1 cellular context compared by ENCODE assay signal in the genomic region with DNA sequence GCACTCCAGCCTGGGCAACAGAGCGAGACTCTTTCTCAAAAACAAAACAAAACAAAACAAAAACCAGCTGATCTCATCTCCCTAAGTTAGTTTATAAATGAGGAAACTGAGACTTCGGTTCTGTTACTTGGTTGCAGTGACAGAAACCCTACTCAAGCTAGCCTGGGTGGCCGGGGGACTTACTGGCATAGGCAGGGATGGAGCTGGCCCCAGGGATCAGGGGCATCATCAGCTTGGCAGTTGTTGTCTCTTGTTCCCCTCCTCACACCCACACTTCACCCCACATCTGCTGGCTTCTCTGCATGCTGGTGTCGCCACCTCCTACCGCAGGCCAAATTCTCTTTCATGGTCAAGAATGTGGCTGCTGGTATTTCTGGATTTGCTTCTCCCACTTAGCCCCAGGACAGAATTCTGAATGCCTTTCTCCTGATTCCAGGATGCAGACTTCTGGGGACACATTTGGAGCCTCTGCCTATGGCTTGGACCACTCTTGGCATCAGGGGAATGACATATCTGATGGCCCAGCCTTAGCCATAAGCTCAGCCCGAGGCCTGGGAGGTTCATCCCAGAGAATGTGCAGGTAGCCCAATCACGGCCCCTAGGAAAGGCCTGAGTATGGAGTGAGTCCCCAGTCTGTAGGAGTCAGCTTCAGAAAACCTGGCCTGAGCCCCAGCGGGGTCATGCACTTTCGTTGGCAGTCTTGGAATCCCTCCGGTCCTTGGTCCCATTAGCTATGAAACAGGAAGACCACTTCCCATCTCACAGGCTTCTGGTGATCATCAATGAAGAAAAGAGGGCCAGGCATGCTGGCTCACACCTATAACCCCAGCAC.
TF ChIP-seq lines count a peak whose summit lies in the region.

No MANE protein-coding gene starts in this region.

TF ChIP-seq in HCT116, 20 proteins besides CTCF, POLR2A, EP300 and RAD21:
- TF ChIP-seq CEBPB (IDR thresholded peaks at IDR 0.05; ENCODE audit: low read depth): no peak
- TF ChIP-seq EZH2phosphoT487 (IDR thresholded peaks at IDR 0.05; ENCODE audit: borderline replicate concordance): no peak
- no peak for TF ChIP-seq YY1 (IDR thresholded peaks at IDR 0.05; ENCODE audit: extremely low read depth, insufficient replicate concordance, low read depth, low read length)
- no peak for TF ChIP-seq TCF7L2 (IDR thresholded peaks at IDR 0.05; ENCODE audit: borderline replicate concordance, extremely low read depth, insufficient read depth, insufficient read length)
